In genomic region chr1:150514260-150514659, GRCh38 we compare ENCODE assay signal across 10 cellular contexts. TPM values are rescaled to one million over a fixed set of nuclear protein-coding genes. Genes with fewer than 3 reads are reported as not detected.
DNase-seq lines count a peak whose midpoint lies in the region; ATAC-seq and TF ChIP-seq lines count a peak whose summit lies in the region.
"Had no signal": no experiment of that assay in that cellular context is flagged by ENCODE, and none has a peak within 500 bp of the region (broad histone marks: within the 10 kb centered on the region; RNA-seq: fewer than 3 reads in every experiment).

No MANE protein-coding gene starts in this region.

- H3K9me3 ChIP-seq in OCI-LY1 (ENCODE audit: low read length) (no peaks in the 10 kb centered on the region), endodermal cell (ENCODE audit: control insufficient read depth, low read length) (no peaks in the 10 kb centered on the region), psoas muscle (no peaks in the 10 kb centered on the region)

- H3K9me2 ChIP-seq in OCI-LY1 (ENCODE audit: low read depth, low read length) = no peaks in the 10 kb centered on the region

- H3K36me3 ChIP-seq in OCI-LY1 (ENCODE audit: insufficient read depth, low read length) (no peaks in the 10 kb centered on the region; the same call in 1 of the 2 replicates), endodermal cell (ENCODE audit: control insufficient read depth, insufficient read depth, low read length) (no peaks in the 10 kb centered on the region), psoas muscle (ENCODE audit: insufficient read depth in 1 of 2, low read depth in 1 of 2) (peaks cover 0 to 24% of the 10 kb centered on the region in 2 donors)

- peaks cover 16% of the 10 kb centered on the region for H3K4me1 Mint-ChIP-seq in activated T-cell treated with anti-CD3 and anti-CD28 coated beads, Interleukin-2, amount 50 U/mL, for 24 hours (ENCODE audit: low read depth)
- H3K4me1 Mint-ChIP-seq in endodermal cell = peaks cover 22% of the 10 kb centered on the region

- H3K9ac ChIP-seq in OCI-LY1 (ENCODE audit: low read length) (no peak overlapping the region), endodermal cell (ENCODE audit: extremely low read depth, low read length, poor library complexity, severe bottlenecking) (no peak overlapping the region)

- H2AFZ ChIP-seq in OCI-LY1 (ENCODE audit: low read length) = no peak overlapping the region

- TF ChIP-seq CTCF in OCI-LY1 (IDR thresholded peaks at IDR 0.05; ENCODE audit: low read length) (no peak), endodermal cell (conservative IDR thresholded peaks at IDR 0.05) (no peak), psoas muscle (IDR thresholded peaks at IDR 0.05) (no peak)

- H4K20me1 ChIP-seq in OCI-LY1 (ENCODE audit: insufficient read depth, low read length) = no peaks in the 10 kb centered on the region

- H3K27ac ChIP-seq in OCI-LY1 (ENCODE audit: low read depth, low read length, poor library complexity, severe bottlenecking) = no peak overlapping the region
- no peak overlapping the region for H3K27ac ChIP-seq in endodermal cell (ENCODE audit: low read depth, low read length)
- peak overlapping the region; percentile 94 for H3K27ac ChIP-seq in psoas muscle

- peak overlapping the region; percentile 88 for H3K4me3 Mint-ChIP-seq in activated T-cell treated with anti-CD3 and anti-CD28 coated beads, Interleukin-2, amount 50 U/mL, for 24 hours
- H3K4me3 Mint-ChIP-seq in endodermal cell = peak overlapping the region; percentile 86

- no peaks in the 10 kb centered on the region for H3K27me3 Mint-ChIP-seq in activated T-cell treated with anti-CD3 and anti-CD28 coated beads, Interleukin-2, amount 50 U/mL, for 24 hours
- no peaks in the 10 kb centered on the region for H3K27me3 Mint-ChIP-seq in endodermal cell (ENCODE audit: insufficient read depth)

- no peaks in the 10 kb centered on the region for H3F3A ChIP-seq in OCI-LY1 (ENCODE audit: insufficient read depth, low read length)

- no peak for DNase-seq in activated T-cell treated with anti-CD3 and anti-CD28 coated beads, Interleukin-2, amount 50 U/mL, for 24 hours
- DNase-seq in activated T-cell treated with anti-CD3 and anti-CD28 coated beads for 4 hours = no peak
- DNase-seq in endodermal cell = no peak
- DNase-seq in psoas muscle = peak in 1 of 2 donors; percentile 13
- no peak for DNase-seq in NCI-H2107 (lab: John Stamatoyannopoulos, UW)
- no peak for DNase-seq in NCI-H1105 (lab: John Stamatoyannopoulos, UW)
- DNase-seq: DND-41 had no signal

- H3K4me3 ChIP-seq in OCI-LY1 (ENCODE audit: low read depth, low read length, poor library complexity, severe bottlenecking) = no peak overlapping the region
- no peak overlapping the region for H3K4me3 ChIP-seq in endodermal cell (ENCODE audit: low read length)
- no peak overlapping the region for H3K4me3 ChIP-seq in psoas muscle

- intact Hi-C loops in psoas muscle (cut with DNase I) = no loop called here

- no peaks in the 10 kb centered on the region for H3K79me2 ChIP-seq in OCI-LY1 (ENCODE audit: insufficient read depth, low read length)

- H3K36me3 Mint-ChIP-seq in activated T-cell treated with anti-CD3 and anti-CD28 coated beads, Interleukin-2, amount 50 U/mL, for 24 hours (ENCODE audit: low read depth) = peaks cover 8% of the 10 kb centered on the region
- peaks cover 7% of the 10 kb centered on the region for H3K36me3 Mint-ChIP-seq in endodermal cell (ENCODE audit: low read depth)

- H3K4me2 ChIP-seq in OCI-LY1 (ENCODE audit: low read length) = 0 out of 2 replicates have a peak overlapping the region, but pooled peaks have one; percentile 77

- no peak for ATAC-seq in psoas muscle
- no peak for ATAC-seq in GM18519 (IDR thresholded peaks at IDR 0.05; ENCODE audit: low FRiP score, unreplicated experiment)

- H3K27ac Mint-ChIP-seq in activated T-cell treated with anti-CD3 and anti-CD28 coated beads, Interleukin-2, amount 50 U/mL, for 24 hours = no peak overlapping the region
- H3K27ac Mint-ChIP-seq in endodermal cell = no peak overlapping the region

- H3K4me1 ChIP-seq in OCI-LY1 (ENCODE audit: insufficient read depth, low read length, severe bottlenecking) = peaks cover 18% of the 10 kb centered on the region
- no peaks in the 10 kb centered on the region for H3K4me1 ChIP-seq in endodermal cell (ENCODE audit: control insufficient read depth, insufficient read depth, low read length)
- H3K4me1 ChIP-seq in psoas muscle = peaks cover 6% of the 10 kb centered on the region

- H3K9me3 Mint-ChIP-seq in activated T-cell treated with anti-CD3 and anti-CD28 coated beads, Interleukin-2, amount 50 U/mL, for 24 hours = no peaks in the 10 kb centered on the region
- no peaks in the 10 kb centered on the region for H3K9me3 Mint-ChIP-seq in endodermal cell

- H3K27me3 ChIP-seq in OCI-LY1 (ENCODE audit: insufficient read depth, low read length) (no peaks in the 10 kb centered on the region), endodermal cell (ENCODE audit: control insufficient read depth, insufficient read depth, low read length, poor library complexity, severe bottlenecking) (no peaks in the 10 kb centered on the region), psoas muscle (ENCODE audit: insufficient read depth in 3 of 3, low read length in 2 of 3) (no peaks in the 10 kb centered on the region)

- WGBS in endodermal cell (ENCODE audit: insufficient coverage in 1 of 2, insufficient read length in 1 of 2), 2 experiments = 96 to 97% methylated on average over 6 to 9 of the region's 9 CpGs
- WGBS in psoas muscle, 3 donors = 81 to 94% (median 81%) methylated on average over 9 of the region's 9 CpGs

RNA-seq across cellular contexts. Expression of gene FALEC, which starts 1.3 kb away (rescaled TPM):
- total RNA-seq in endodermal cell = 1 to 10 TPM in 1 of 2 donors, under 1 TPM in 1; 0.70 to 1.6 TPM
- polyA plus RNA-seq in endodermal cell (2013, experiment 1 of 2) = not detected
- polyA plus RNA-seq in endodermal cell (2013, experiment 2 of 2) = not detected
- not detected for total RNA-seq in psoas muscle
- polyA plus RNA-seq in psoas muscle = 1 to 10 TPM in 1 of 3 donors, under 1 TPM in 2; 0.38 to 1.2 (median 0.39) TPM
- total RNA-seq: dermis microvascular lymphatic vessel endothelial cell had no signal

RNA-seq across cellular contexts. Expression of gene ECM1, which starts 6.4 kb away (rescaled TPM):
- total RNA-seq in endodermal cell (1 to 10 TPM; 4.8 to 5.6 TPM), psoas muscle (1 to 10 TPM; 2.9 to 4.6 (median 4.1) TPM)
- polyA plus RNA-seq in endodermal cell (2013, experiment 1 of 2) = 5.6 TPM
- 8.3 TPM for polyA plus RNA-seq in endodermal cell (2013, experiment 2 of 2)
- 1 to 10 TPM; 1.8 to 8.5 (median 2.7) TPM for polyA plus RNA-seq in psoas muscle

RNA-seq across cellular contexts. Expression of gene TARS2, which starts 27.0 kb away (rescaled TPM):
- total RNA-seq in endodermal cell (10 to 100 TPM; 32.9 to 39.4 TPM), psoas muscle (10 to 100 TPM; 20.8 to 44.5 (median 32.9) TPM)
- 30.9 TPM for polyA plus RNA-seq in endodermal cell (2013, experiment 1 of 2)
- 25.5 TPM for polyA plus RNA-seq in endodermal cell (2013, experiment 2 of 2)
- polyA plus RNA-seq in psoas muscle = 10 to 100 TPM in 2 of 3 donors, 1 to 10 TPM in 1; 9.6 to 24.0 (median 13.5) TPM

RNA-seq across cellular contexts. Expression of gene ADAMTSL4, which starts 34.9 kb away (rescaled TPM):
- total RNA-seq in endodermal cell = 1 to 10 TPM; 3.7 to 3.9 TPM
- polyA plus RNA-seq in endodermal cell (2013, experiment 1 of 2) = 2.9 TPM
- 1.5 TPM for polyA plus RNA-seq in endodermal cell (2013, experiment 2 of 2)
- total RNA-seq in psoas muscle = 100 to 1,000 TPM in 1 of 4 donors, 10 to 100 TPM in 3; 17.1 to 109 (median 31.6) TPM
- 10 to 100 TPM in 2 of 3 donors, 1 to 10 TPM in 1; 7.4 to 32.6 (median 20.4) TPM for polyA plus RNA-seq in psoas muscle
